ENCODE assay signal across 14 cellular contexts in genomic region chr5:109580225-109580624, GRCh38.
"Had no signal": no experiment of that assay in that cellular context is flagged by ENCODE, and none has a peak within 500 bp of the region (broad histone marks: within the 10 kb centered on the region; RNA-seq: fewer than 3 reads in every experiment).

No MANE protein-coding gene starts in this region.

- H3K4me3 ChIP-seq: left lung, ovary, testis had no signal

- H3K4me1 ChIP-seq: left lung, testis had no signal

- ATAC-seq: activated CD8-positive, alpha-beta T cell treated with anti-CD3 and anti-CD28 coated beads for 36 hours; left lung had no signal

- DNase-seq: activated CD4-positive, alpha-beta T cell treated with anti-CD3 and anti-CD28 coated beads for 4 hours; activated CD8-positive, alpha-beta memory T cell treated with anti-CD3 and anti-CD28 coated beads, Interleukin-2, amount 50 U/mL, for 4 hours; activated CD8-positive, alpha-beta T cell treated with anti-CD3 and anti-CD28 coated beads for 36 hours; activated naive CD8-positive, alpha-beta T cell treated with anti-CD3 and anti-CD28 coated beads, Interleukin-2, amount 10 ng/mL, durations not matched to agents 7 days and 5 days; effector CD4-positive, alpha-beta T cell; left lung; nephron progenitor cell; ovary; stimulated activated CD4-positive, alpha-beta T cell treated with anti-CD3 and anti-CD28 coated beads, Interleukin-15, amount 100 ng/mL, for 24 hours; stimulated activated CD4-positive, alpha-beta T cell treated with anti-CD3 and anti-CD28 coated beads, Interleukin-4, amount 100 ng/mL, for 24 hours; testis had no signal

- H3K27ac ChIP-seq: left lung, ovary, testis had no signal

- FAIRE-seq: astrocyte, endothelial cell of umbilical vein, frontal cortex had no signal

- H3K36me3 ChIP-seq: left lung, ovary had no signal

- H3K9me3 ChIP-seq: ovary, testis had no signal

- H3K27me3 ChIP-seq: left lung, ovary, testis had no signal
